11 cellular contexts compared by ENCODE assay signal in genomic region chr12:2294651-2295475, GRCh38.
DNase-seq lines count a peak whose midpoint lies in the region; ATAC-seq, FAIRE-seq and TF ChIP-seq lines count a peak whose summit lies in the region.
"Had no signal": no experiment of that assay in that cellular context is flagged by ENCODE, and none has a peak within 500 bp of the region (broad histone marks: within the 10 kb centered on the region; RNA-seq: fewer than 3 reads in every experiment).

No MANE protein-coding gene starts in this region.

- FAIRE-seq in H1 (lab: Jason Lieb, UNC) = no peak

- no peak overlapping the region for H2AFZ ChIP-seq in H1 (ENCODE audit: low read length)

- DNase-seq in AG09319 (ENCODE audit: extremely low read depth, low read depth) = peak; percentile 37
- peak; percentile 32 for DNase-seq in LHCN-M2 (ENCODE audit: low read depth)
- DNase-seq in H1 (ENCODE audit: low read depth in 1 of 2, low spot score in 2 of 2) = no peak
- DNase-seq in natural killer cell treated with Interleukin-12 subunit alpha and Interleukin-12 subunit beta and Interleukin-15 and Interleukin-18, amount 100 ng/mL, for 72 hours (ENCODE audit: low spot score) = no peak
- DNase-seq in stomach = no peak
- no peak for DNase-seq in activated CD4-positive, alpha-beta T cell treated with anti-CD3 and anti-CD28 coated beads, Interleukin-2, amount 50 U/mL, for 4 hours
- DNase-seq: activated CD4-positive, alpha-beta T cell treated with anti-CD3 and anti-CD28 coated beads, Interleukin-2, amount 10 ng/mL, durations not matched to agents 24 days and 14 days; PC-3 had no signal

- H3K9me3 Mint-ChIP-seq in natural killer cell treated with Interleukin-12 subunit alpha and Interleukin-12 subunit beta and Interleukin-15 and Interleukin-18, amount 100 ng/mL, for 72 hours = no peaks in the 10 kb centered on the region
- H3K9me3 Mint-ChIP-seq: activated CD4-positive, alpha-beta T cell treated with anti-CD3 and anti-CD28 coated beads, Interleukin-2, amount 10 ng/mL, durations not matched to agents 24 days and 14 days had no signal

- peak; percentile 52 to 74 for ATAC-seq in natural killer cell treated with Interleukin-12 subunit alpha and Interleukin-12 subunit beta and Interleukin-15 and Interleukin-18, amount 100 ng/mL, for 72 hours
- ATAC-seq in GM18517 (IDR thresholded peaks at IDR 0.05; ENCODE audit: unreplicated experiment) (no peak), GM21381 (IDR thresholded peaks at IDR 0.05; ENCODE audit: unreplicated experiment) (no peak)
- ATAC-seq: PC-3 had no signal

- no peak overlapping the region for H2BK120ac ChIP-seq in H1 (replicated peaks; ENCODE audit: low read depth, low read length)

- H2BK5ac ChIP-seq in H1 (ENCODE audit: low read depth, low read length) = no peak overlapping the region

- no peaks in the 10 kb centered on the region for H4K20me1 ChIP-seq in H1 (replicated peaks in 1 of 2; ENCODE audit: control insufficient read depth in 1 of 2, insufficient read depth in 2 of 2, low read length in 2 of 2)

- no peaks in the 10 kb centered on the region for H3K36me3 Mint-ChIP-seq in natural killer cell treated with Interleukin-12 subunit alpha and Interleukin-12 subunit beta and Interleukin-15 and Interleukin-18, amount 100 ng/mL, for 72 hours

- H2BK20ac ChIP-seq in H1 (ENCODE audit: low read length) = no peak overlapping the region

- TF ChIP-seq CTCF in AG09319 (IDR thresholded peaks at IDR 0.05; ENCODE audit: low read depth, low read length) (no peak), H1 (IDR thresholded peaks at IDR 0.05; ENCODE audit: control extremely low read depth in 1 of 3, insufficient read depth in 1 of 3, low read depth in 1 of 3, low read length in 3 of 3) (no peak), stomach (IDR thresholded peaks at IDR 0.05) (no peak)

- H3K18ac ChIP-seq in H1 (ENCODE audit: extremely low read depth, low read length) = no peak overlapping the region

- no peaks in the 10 kb centered on the region for H3K23me2 ChIP-seq in H1 (ENCODE audit: low read depth, low read length)

- no peak overlapping the region for H4K91ac ChIP-seq in H1 (replicated peaks; ENCODE audit: insufficient read length, low read length)

- no peak overlapping the region for H3K4me3 Mint-ChIP-seq in natural killer cell treated with Interleukin-12 subunit alpha and Interleukin-12 subunit beta and Interleukin-15 and Interleukin-18, amount 100 ng/mL, for 72 hours
- H3K4me3 Mint-ChIP-seq: activated CD4-positive, alpha-beta T cell treated with anti-CD3 and anti-CD28 coated beads, Interleukin-2, amount 10 ng/mL, durations not matched to agents 24 days and 14 days had no signal

- H3K79me1 ChIP-seq in H1 (ENCODE audit: low read depth, low read length) = no peaks in the 10 kb centered on the region

- no peak overlapping the region for H3K4me2 ChIP-seq in H1 (ENCODE audit: insufficient read depth in 1 of 2, low read depth in 2 of 2, low read length in 2 of 2)
- H3K4me2 ChIP-seq: KMS-11 had no signal

- H3K27me3 Mint-ChIP-seq in natural killer cell treated with Interleukin-12 subunit alpha and Interleukin-12 subunit beta and Interleukin-15 and Interleukin-18, amount 100 ng/mL, for 72 hours = peaks cover 7 to 17% of the 10 kb centered on the region in 2 donors

- H3K4me1 ChIP-seq in H1 (replicated peaks in 1 of 4; ENCODE audit: control insufficient read depth in 3 of 4, insufficient read depth in 4 of 4, low read length in 3 of 4) (peaks cover 0 to 7% (median 0%) of the 10 kb centered on the region in 4 experiments; a peak in 3 of 7 replicates), stomach (peaks cover 0 to 29% (median 7%) of the 10 kb centered on the region in 4 donors)

- POLR2A ChIA-PET in H1 (lab: Charles Lee; ENCODE audit: partially characterized antibody) = no interaction called here

- no peak overlapping the region for H3K14ac ChIP-seq in H1 (ENCODE audit: insufficient read length)

- intact Hi-C loops in stomach (cut with DNase I; ENCODE audit: low total_unique reads) = no loop called here

- no peak overlapping the region for H3K4ac ChIP-seq in H1 (replicated peaks; ENCODE audit: insufficient read length, low read depth, low read length)

- H4K8ac ChIP-seq in H1 (ENCODE audit: extremely low read depth, insufficient read depth, low read length) = no peak overlapping the region; the same call in 1 of the 2 replicates

- H3K27me3 ChIP-seq in H1 (replicated peaks in 1 of 4; ENCODE audit: control insufficient read depth in 3 of 4, extremely low read depth in 1 of 4, insufficient read depth in 3 of 4, low read length in 3 of 4) (no peaks in the 10 kb centered on the region), stomach (no peaks in the 10 kb centered on the region)

- H2BK15ac ChIP-seq in H1 (ENCODE audit: low read length) = no peak overlapping the region

- no peak overlapping the region for H3K23ac ChIP-seq in H1 (ENCODE audit: insufficient read length)

- CTCF ChIA-PET in H1 (lab: Charles Lee; ENCODE audit: partially characterized antibody) = interaction anchor here (0.6 to 7.9 kb wide), 4 partner anchors 10 to 332 kb away, joined by 3 to 74 read pairs (median 39); no protein-coding TSS in a partner anchor

- 87% methylated on average over 20 of the region's 20 CpGs; no CpG with 5 or more reads in 1 of the 2 experiments for WGBS in H1 (ENCODE audit: extremely low coverage in 1 of 2, insufficient coverage in 1 of 2, insufficient read length in 1 of 2, insufficient replicate concordance in 2 of 2, low coverage in 1 of 2, low lambda C conversion rate in 2 of 2, missing lambda C conversion rate in 1 of 2), 2 experiments
- WGBS in stomach, 5 donors = 60 to 69% (median 63%) methylated on average over 14 to 20 of the region's 20 CpGs

- no peak overlapping the region for H3K56ac ChIP-seq in H1 (replicated peaks; ENCODE audit: insufficient read length, low read depth, low read length)

- H3K9ac ChIP-seq in H1 (replicated peaks in 1 of 4; ENCODE audit: extremely low read depth in 1 of 4, low read depth in 3 of 4, low read length in 3 of 4) = no peak overlapping the region; a peak in 1 of 7 replicates
- H3K9ac ChIP-seq: KMS-11 had no signal

- no peak overlapping the region for H3K27ac ChIP-seq in H1 (ENCODE audit: low read depth, low read length)
- peak overlapping the region in 2 of 5 donors; percentile 27 to 44 for H3K27ac ChIP-seq in stomach
- H3K27ac ChIP-seq: KMS-11 had no signal

- H3K79me2 ChIP-seq in H1 (ENCODE audit: control insufficient read depth in 1 of 2, insufficient read depth in 2 of 2, low read length in 2 of 2) = no peaks in the 10 kb centered on the region

- H3K4me1 Mint-ChIP-seq in natural killer cell treated with Interleukin-12 subunit alpha and Interleukin-12 subunit beta and Interleukin-15 and Interleukin-18, amount 100 ng/mL, for 72 hours (ENCODE audit: low read depth in 2 of 2) = peaks cover 5 to 6% of the 10 kb centered on the region in 2 donors

- no peaks in the 10 kb centered on the region for H3K9me3 ChIP-seq in H1 (ENCODE audit: insufficient read depth in 2 of 2, low read depth in 1 of 2, low read length in 1 of 2)
- no peaks in the 10 kb centered on the region for H3K9me3 ChIP-seq in stomach

- TF ChIP-seq RAD21 in H1 (IDR thresholded peaks at IDR 0.05 in 1 of 2, conservative IDR thresholded peaks at IDR 0.05 in 1 of 2; ENCODE audit: low read depth in 2 of 2, low read length in 2 of 2) = no peak

- H3K36me3 ChIP-seq in H1 (ENCODE audit: control insufficient read depth in 2 of 4, insufficient read depth in 4 of 4, low read length in 3 of 4) = no peaks in the 10 kb centered on the region
- H3K36me3 ChIP-seq in stomach = no peaks in the 10 kb centered on the region

- H4K5ac ChIP-seq in H1 (ENCODE audit: insufficient read length, low read depth, low read length) = no peak overlapping the region

- H3K4me3 ChIP-seq in H1 (ENCODE audit: extremely low read depth in 1 of 4, insufficient read depth in 2 of 4, low read depth in 3 of 4, low read length in 4 of 4) (no peak overlapping the region), stomach (no peak overlapping the region)

- TF ChIP-seq EP300 in H1 (IDR thresholded peaks at IDR 0.05; ENCODE audit: borderline replicate concordance in 1 of 2, low read depth in 2 of 2, low read length in 2 of 2) = no peak
- no peak for TF ChIP-seq EP300 in stomach (IDR thresholded peaks at IDR 0.05)

- H2AK5ac ChIP-seq in H1 (ENCODE audit: low read depth, low read length) = 0 out of 2 replicates have a peak overlapping the region, but pooled peaks have one; percentile 1

- H2BK12ac ChIP-seq in H1 (ENCODE audit: low read depth, low read length) = no peak overlapping the region

- peak overlapping the region in 1 of 2 donors; percentile 11 for H3K27ac Mint-ChIP-seq in natural killer cell treated with Interleukin-12 subunit alpha and Interleukin-12 subunit beta and Interleukin-15 and Interleukin-18, amount 100 ng/mL, for 72 hours
- H3K27ac Mint-ChIP-seq: activated CD4-positive, alpha-beta T cell treated with anti-CD3 and anti-CD28 coated beads, Interleukin-2, amount 10 ng/mL, durations not matched to agents 24 days and 14 days had no signal

- TF ChIP-seq POLR2A in H1 (IDR thresholded peaks at IDR 0.05; ENCODE audit: control extremely low read depth in 1 of 2, low read depth in 2 of 2, low read length in 2 of 2) (no peak), stomach (IDR thresholded peaks at IDR 0.05) (no peak)

TF ChIP-seq in H1, 55 proteins besides CTCF, POLR2A, EP300 and RAD21:
- TF ChIP-seq TAF1 (IDR thresholded peaks at IDR 0.05; ENCODE audit: low read depth, low read length) (no peak), E2F6 (IDR thresholded peaks at IDR 0.05) (no peak), JUND (IDR thresholded peaks at IDR 0.05; ENCODE audit: low read length) (no peak), BCL11A (IDR thresholded peaks at IDR 0.05; ENCODE audit: low read depth in 2 of 2, low read length in 2 of 2) (no peak), HDAC6 (IDR thresholded peaks at IDR 0.05; ENCODE audit: low read depth, low read length) (no peak), CTBP2 (IDR thresholded peaks at IDR 0.05; ENCODE audit: borderline replicate concordance, insufficient read depth, insufficient read length, low read length) (no peak), SP4 (IDR thresholded peaks at IDR 0.05; ENCODE audit: low read length) (no peak), HDAC2 (IDR thresholded peaks at IDR 0.05; ENCODE audit: borderline replicate concordance in 1 of 2, low read depth in 2 of 2, low read length in 2 of 2) (no peak)

Comparison
In these comparisons a context has a peak if more than half of its experiments do, and no peak if none do; other contexts are left out.
1. DNase-seq: peak in AG09319 (single experiment) and LHCN-M2 (single experiment); none in H1 (0 of 2), natural killer cell treated with Interleukin-12 subunit alpha and Interleukin-12 subunit beta and Interleukin-15 and Interleukin-18, amount 100 ng/mL, for 72 hours (single experiment), stomach (single experiment) and activated CD4-positive, alpha-beta T cell treated with anti-CD3 and anti-CD28 coated beads, Interleukin-2, amount 50 U/mL, for 4 hours (0 of 2).
2. ATAC-seq: peak in natural killer cell treated with Interleukin-12 subunit alpha and Interleukin-12 subunit beta and Interleukin-15 and Interleukin-18, amount 100 ng/mL, for 72 hours (2 of 2); none in GM18517 (single experiment) and GM21381 (single experiment).